Comparison of ENCODE assay signal across 9 cellular contexts in the genomic region with DNA sequence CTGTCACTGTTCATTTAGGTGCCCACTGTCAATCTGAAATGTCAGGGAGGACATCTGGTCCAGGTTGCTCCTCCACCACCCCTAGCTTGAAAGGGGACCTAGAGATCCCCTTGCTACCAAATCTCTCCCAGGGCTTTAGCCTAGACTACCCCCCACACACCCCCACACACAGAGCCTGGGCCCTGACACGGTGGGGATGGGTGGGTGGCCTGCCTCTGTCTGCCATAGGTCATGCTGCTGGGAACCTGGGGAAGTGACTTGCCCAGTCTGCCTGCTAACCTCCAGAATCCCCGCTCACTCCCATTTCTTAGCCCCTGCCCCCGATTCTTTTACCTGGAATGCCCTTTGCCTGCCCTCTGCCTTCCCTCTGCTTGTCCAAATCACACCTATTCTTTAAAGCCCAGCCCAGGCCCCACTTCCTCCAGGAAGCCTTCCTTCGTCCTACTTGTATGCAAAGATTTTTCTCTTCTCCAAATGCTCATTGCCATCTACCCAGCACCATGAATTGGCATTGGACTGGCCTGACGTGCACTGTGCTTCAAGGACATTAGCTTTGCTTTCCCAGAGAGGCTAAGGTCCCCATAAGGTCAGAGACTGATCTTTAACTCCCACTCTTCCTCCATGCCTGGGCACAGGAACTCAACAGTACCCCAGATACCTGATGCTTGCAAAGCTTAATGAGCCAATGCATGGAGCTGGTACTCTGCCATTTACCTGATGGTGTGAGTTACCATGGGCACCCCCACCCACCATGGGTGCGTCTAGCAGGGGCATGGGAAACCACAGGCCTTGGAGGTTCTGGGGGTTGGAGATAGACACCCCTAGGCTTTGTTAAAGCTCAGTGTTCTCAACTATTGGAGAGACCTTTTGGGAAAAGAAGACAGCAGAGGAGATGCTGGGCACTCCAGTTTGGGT. TPM values are rescaled to one million over a fixed set of nuclear protein-coding genes. Genes with fewer than 3 reads are reported as not detected.
DNase-seq lines count a peak whose midpoint lies in the region; ATAC-seq and TF ChIP-seq lines count a peak whose summit lies in the region.
"Had no signal": no experiment of that assay in that cellular context is flagged by ENCODE, and none has a peak within 500 bp of the region (broad histone marks: within the 10 kb centered on the region; RNA-seq: fewer than 3 reads in every experiment).

No MANE protein-coding gene starts in this region.

- TF ChIP-seq POLR2A in esophagus muscularis mucosa (IDR thresholded peaks at IDR 0.05; ENCODE audit: low read depth): no peak

- H2BK120ac ChIP-seq in neuronal stem cell (ENCODE audit: low read depth, low read length): no peak overlapping the region

- H3K79me1 ChIP-seq in neuronal stem cell (ENCODE audit: low read depth, low read length): no peaks in the 10 kb centered on the region

- 62% methylated on average over 6 of the region's 6 CpGs for WGBS in esophagus muscularis mucosa
- WGBS in neuronal stem cell (ENCODE audit: extremely low coverage in 2 of 2, insufficient read length in 2 of 2, insufficient replicate concordance in 1 of 2), 2 donors: no CpG with 5 or more reads among the region's 6 CpGs
- WGBS in aorta, 2 donors: 38 to 41% methylated on average over 6 of the region's 6 CpGs

- peak overlapping the region; percentile 100 for H3K4me3 ChIP-seq in cardiac muscle cell
- H3K4me3 ChIP-seq in esophagus muscularis mucosa: peak overlapping the region; percentile 64 to 75 (median 70)
- H3K4me3 ChIP-seq in neuronal stem cell (ENCODE audit: low read length in 2 of 2): peak overlapping the region in 1 of 2 donors; percentile 87
- no peak overlapping the region for H3K4me3 ChIP-seq in aorta (ENCODE audit: low read length in 2 of 2)

- H2AK5ac ChIP-seq in neuronal stem cell (ENCODE audit: low read depth, low read length): peak overlapping the region; percentile 64

- DNase-seq in cardiac muscle cell (ENCODE audit: low read depth in 1 of 2, low spot score in 1 of 2) (no peak), Right ventricle myocardium superior (no peak), esophagus muscularis mucosa (ENCODE audit: extremely low spot score) (no peak), neuronal stem cell (ENCODE audit: low spot score) (no peak), aorta (no peak), HK-2 (ENCODE audit: unreplicated experiment) (no peak)

- no peak overlapping the region for H3K14ac ChIP-seq in neuronal stem cell (ENCODE audit: low read length)

- TF ChIP-seq CTCF in cardiac muscle cell (IDR thresholded peaks at IDR 0.05; ENCODE audit: low read depth, low read length) (no peak), esophagus muscularis mucosa (IDR thresholded peaks at IDR 0.05) (no peak)

- no peak for TF ChIP-seq EP300 in esophagus muscularis mucosa (IDR thresholded peaks at IDR 0.05)

- ATAC-seq in Right ventricle myocardium superior (ENCODE audit: poor library complexity) (no peak), aorta (ENCODE audit: low FRiP score) (no peak), HG03159 (IDR thresholded peaks at IDR 0.05; ENCODE audit: unreplicated experiment) (no peak), HG02759 (IDR thresholded peaks at IDR 0.05; ENCODE audit: unreplicated experiment) (no peak)

- intact Hi-C loops in Right ventricle myocardium superior (cut with DNase I): no loop called here
- intact Hi-C loops in esophagus muscularis mucosa (cut with DNase I): no loop called here
- intact Hi-C loops in aorta (cut with DNase I): no loop called here

- H3K27ac ChIP-seq in cardiac muscle cell: peak overlapping the region; percentile 99
- peak overlapping the region; percentile 91 to 97 (median 94) for H3K27ac ChIP-seq in esophagus muscularis mucosa (replicated peaks in 1 of 4)
- no peak overlapping the region for H3K27ac ChIP-seq in neuronal stem cell (replicated peaks; ENCODE audit: low read length)
- H3K27ac ChIP-seq in aorta (ENCODE audit: low read depth in 1 of 2, low read length in 2 of 2): peak overlapping the region; percentile 61 to 95

- H3K9ac ChIP-seq in neuronal stem cell (ENCODE audit: low read depth, low read length, poor library complexity): no peak overlapping the region

- no peak overlapping the region for H3K4me2 ChIP-seq in neuronal stem cell (ENCODE audit: insufficient read depth, low read length, poor library complexity, severe bottlenecking)

- peak overlapping the region; percentile 84 for H2BK5ac ChIP-seq in neuronal stem cell (ENCODE audit: low read length)

- H3K27me3 ChIP-seq in cardiac muscle cell: no peaks in the 10 kb centered on the region
- peaks cover 0 to 2% (median 0%) of the 10 kb centered on the region in 4 donors for H3K27me3 ChIP-seq in esophagus muscularis mucosa
- H3K27me3 ChIP-seq in neuronal stem cell (ENCODE audit: control insufficient read depth in 3 of 3, insufficient read depth in 3 of 3, low read depth in 1 of 3, low read length in 3 of 3): peaks cover 0 to 23% (median 2%) of the 10 kb centered on the region in 3 experiments
- H3K27me3 ChIP-seq in aorta (ENCODE audit: control insufficient read depth in 1 of 2, insufficient read depth in 2 of 2, low read length in 1 of 2): no peaks in the 10 kb centered on the region

- peak overlapping the region; percentile 11 for H2BK15ac ChIP-seq in neuronal stem cell (ENCODE audit: low read length)

- no peak overlapping the region for H3K18ac ChIP-seq in neuronal stem cell (ENCODE audit: low read length)

- peak overlapping the region; percentile 93 for H2AFZ ChIP-seq in neuronal stem cell (ENCODE audit: low read length)

- no peak overlapping the region for H2BK12ac ChIP-seq in neuronal stem cell (ENCODE audit: low read length)

- peaks cover 4% of the 10 kb centered on the region for H3K36me3 ChIP-seq in cardiac muscle cell
- no peaks in the 10 kb centered on the region for H3K36me3 ChIP-seq in esophagus muscularis mucosa
- H3K36me3 ChIP-seq in neuronal stem cell (replicated peaks in 1 of 2; ENCODE audit: control insufficient read depth in 2 of 2, insufficient read depth in 2 of 2, low read length in 2 of 2): no peaks in the 10 kb centered on the region
- H3K36me3 ChIP-seq in aorta (ENCODE audit: control insufficient read depth in 1 of 2, insufficient read depth in 2 of 2, low read length in 1 of 2): no peaks in the 10 kb centered on the region

- H3K4me1 ChIP-seq in cardiac muscle cell (ENCODE audit: low read depth): peaks cover 53% of the 10 kb centered on the region
- peaks cover 71 to 75% (median 73%) of the 10 kb centered on the region in 4 donors for H3K4me1 ChIP-seq in esophagus muscularis mucosa
- peaks cover 40 to 52% of the 10 kb centered on the region in 2 donors for H3K4me1 ChIP-seq in neuronal stem cell (ENCODE audit: control insufficient read depth in 2 of 2, insufficient read depth in 1 of 2, low read depth in 1 of 2, low read length in 2 of 2)
- no peaks in the 10 kb centered on the region for H3K4me1 ChIP-seq in aorta (ENCODE audit: control insufficient read depth in 1 of 2, insufficient read depth in 2 of 2, low read length in 2 of 2)

- no peak overlapping the region for H4K8ac ChIP-seq in neuronal stem cell (ENCODE audit: low read depth, low read length)

- H3K9me3 ChIP-seq in cardiac muscle cell (ENCODE audit: low read depth) (no peaks in the 10 kb centered on the region), esophagus muscularis mucosa (no peaks in the 10 kb centered on the region), neuronal stem cell (replicated peaks in 1 of 2; ENCODE audit: control insufficient read depth in 2 of 2, insufficient read depth in 1 of 2, low read depth in 1 of 2, low read length in 2 of 2) (no peaks in the 10 kb centered on the region), aorta (ENCODE audit: control insufficient read depth, low read length) (no peaks in the 10 kb centered on the region)

- H3K23ac ChIP-seq in neuronal stem cell (ENCODE audit: low read depth, low read length, poor library complexity): no peak overlapping the region

- H3K4ac ChIP-seq in neuronal stem cell (ENCODE audit: low read length): no peak overlapping the region

- no peak overlapping the region for H4K91ac ChIP-seq in neuronal stem cell (ENCODE audit: low read depth, low read length, poor library complexity)

RNA-seq across cellular contexts. Expression of gene SMARCD3, which starts 1.9 kb away (rescaled TPM):
- total RNA-seq in cardiac muscle cell (180 and 191 TPM in 2 replicates), Right ventricle myocardium superior (131 TPM), esophagus muscularis mucosa (10 to 100 TPM; 25.3 to 43.4 (median 40.6) TPM), aorta (10 to 100 TPM; 52.4 to 84.4 TPM)
- polyA plus RNA-seq in cardiac muscle cell (237 and 238 TPM in 2 replicates), aorta (100 to 1,000 TPM in 1 of 2 donors, 10 to 100 TPM in 1; 48.5 to 182 TPM)
- 32.4 TPM for polyA plus RNA-seq in neuronal stem cell (2013, experiment 1 of 2)
- 33.6 TPM for polyA plus RNA-seq in neuronal stem cell (2013, experiment 2 of 2)

RNA-seq across cellular contexts. Expression of gene CHPF2, which starts 18.2 kb away (rescaled TPM):
- total RNA-seq in cardiac muscle cell (37.0 and 45.5 TPM in 2 replicates), Right ventricle myocardium superior (10.5 TPM), esophagus muscularis mucosa (10 to 100 TPM; 23.7 to 39.4 (median 26.8) TPM), aorta (10 to 100 TPM; 49.1 to 51.6 TPM)
- polyA plus RNA-seq in cardiac muscle cell (26.9 and 31.7 TPM in 2 replicates), aorta (10 to 100 TPM in 1 of 2 donors, 1 to 10 TPM in 1; 7.8 to 53.5 TPM)
- polyA plus RNA-seq in neuronal stem cell (2013, experiment 1 of 2): 8.2 TPM
- 8.7 TPM for polyA plus RNA-seq in neuronal stem cell (2013, experiment 2 of 2)

RNA-seq across cellular contexts. Expression of gene ABCF2, which starts 23.4 kb away (rescaled TPM):
- total RNA-seq in cardiac muscle cell: 34.3 and 38.1 TPM in 2 replicates
- 32.7 and 32.9 TPM in 2 replicates for polyA plus RNA-seq in cardiac muscle cell
- total RNA-seq in Right ventricle myocardium superior: 23.9 TPM
- total RNA-seq in esophagus muscularis mucosa: 10 to 100 TPM; 33.8 to 53.2 (median 39.0) TPM
- polyA plus RNA-seq in neuronal stem cell (2013, experiment 1 of 2): 19.4 TPM
- 19.4 TPM for polyA plus RNA-seq in neuronal stem cell (2013, experiment 2 of 2)
- total RNA-seq in aorta: 10 to 100 TPM; 15.8 to 25.8 TPM
- polyA plus RNA-seq in aorta: 10 to 100 TPM; 14.3 to 15.9 TPM

RNA-seq across cellular contexts. Expression of gene H2BK1, which starts 40.1 kb away (rescaled TPM):
- not detected in 2 replicates for total RNA-seq in cardiac muscle cell
- polyA plus RNA-seq in cardiac muscle cell: not detected in 2 replicates
- total RNA-seq in Right ventricle myocardium superior: not detected
- not detected for total RNA-seq in esophagus muscularis mucosa
- not detected for polyA plus RNA-seq in neuronal stem cell (2013, experiment 1 of 2)
- not detected for polyA plus RNA-seq in neuronal stem cell (2013, experiment 2 of 2)
- total RNA-seq in aorta: 1 to 10 TPM in 1 of 2 donors, not detected in 1; 2.2 TPM
- not detected for polyA plus RNA-seq in aorta
- polyA plus RNA-seq: BJ had no signal

Comparison
In these comparisons a context has a peak if more than half of its experiments do, and no peak if none do; other contexts are left out.
1. H3K4me3 ChIP-seq: peak in cardiac muscle cell (single experiment) and esophagus muscularis mucosa (4 of 4); none in aorta (0 of 2).